14 cellular contexts compared by ENCODE assay signal in genomic region chr7:8290645-8291308, GRCh38. TPM values are rescaled to one million over a fixed set of nuclear protein-coding genes. Genes with fewer than 3 reads are reported as not detected.
DNase-seq lines count a peak whose midpoint lies in the region; ATAC-seq and TF ChIP-seq lines count a peak whose summit lies in the region.
"Had no signal": no experiment of that assay in that cellular context is flagged by ENCODE, and none has a peak within 500 bp of the region (broad histone marks: within the 10 kb centered on the region; RNA-seq: fewer than 3 reads in every experiment).

No MANE protein-coding gene starts in this region.

- peak; percentile 46 to 100; a peak in 3 of 4 replicates for TF ChIP-seq EP300 in SK-N-SH (IDR thresholded peaks at IDR 0.05; ENCODE audit: borderline replicate concordance in 1 of 2, low read depth in 1 of 2, low read length in 1 of 2)

- H3K4me3 Mint-ChIP-seq in stimulated activated naive B cell treated with anti-CD40 and anti-IgM and Interleukin-4, amounts not matched to agents 10 μg/mL and 1 μg/mL and 100 μg/mL, for 72 hours, result no peak overlapping the region
- H3K4me3 Mint-ChIP-seq: nephron had no signal

- no peaks in the 10 kb centered on the region for H3K36me3 Mint-ChIP-seq in stimulated activated naive B cell treated with anti-CD40 and anti-IgM and Interleukin-4, amounts not matched to agents 10 μg/mL and 1 μg/mL and 100 μg/mL, for 72 hours

- H3K9me2 ChIP-seq in SK-N-SH, result no peaks in the 10 kb centered on the region

- H3K27ac ChIP-seq in HEK293 (ENCODE audit: extremely low read depth, low read depth, low read length), result no peak overlapping the region
- H3K27ac ChIP-seq in SK-N-SH (ENCODE audit: low read depth in 2 of 2, low read length in 1 of 2), result peak overlapping the region in 1 of 2 experiments; percentile 100; a peak in 3 of 4 replicates
- H3K27ac ChIP-seq in parathyroid adenoma, result no peak overlapping the region
- H3K27ac ChIP-seq: esophagus squamous epithelium, spleen had no signal

- H4K20me1 ChIP-seq in SK-N-SH (ENCODE audit: insufficient read depth), result no peaks in the 10 kb centered on the region

- H3K27me3 ChIP-seq in SK-N-SH (ENCODE audit: insufficient read depth) (no peaks in the 10 kb centered on the region), parathyroid adenoma (ENCODE audit: control insufficient read depth, insufficient read depth, low read length) (no peaks in the 10 kb centered on the region)
- H3K27me3 ChIP-seq: esophagus squamous epithelium had no signal

- H2AFZ ChIP-seq in SK-N-SH (ENCODE audit: low read depth) (no peak overlapping the region), parathyroid adenoma (peak overlapping the region; percentile 54)

- H3K27me3 Mint-ChIP-seq in stimulated activated naive B cell treated with anti-CD40 and anti-IgM and Interleukin-4, amounts not matched to agents 10 μg/mL and 1 μg/mL and 100 μg/mL, for 72 hours, result peaks cover 8 to 13% of the 10 kb centered on the region in 2 donors

- no peaks in the 10 kb centered on the region for H3K9me3 ChIP-seq in HEK293 (ENCODE audit: control insufficient read depth, insufficient read depth, low read depth, low read length)
- no peaks in the 10 kb centered on the region for H3K9me3 ChIP-seq in SK-N-SH
- H3K9me3 ChIP-seq in parathyroid adenoma (ENCODE audit: control insufficient read depth, low read length), result no peaks in the 10 kb centered on the region
- H3K9me3 ChIP-seq: esophagus squamous epithelium, spleen had no signal

- H3K36me3 ChIP-seq in HEK293 (ENCODE audit: control insufficient read depth in 2 of 2, insufficient read depth in 1 of 2, low read length in 2 of 2), result no peaks in the 10 kb centered on the region
- no peaks in the 10 kb centered on the region for H3K36me3 ChIP-seq in SK-N-SH (replicated peaks in 1 of 2; ENCODE audit: control insufficient read depth in 1 of 2, insufficient read depth in 2 of 2, low read length in 1 of 2)
- no peaks in the 10 kb centered on the region for H3K36me3 ChIP-seq in parathyroid adenoma (ENCODE audit: control insufficient read depth, insufficient read depth, low read length)
- H3K36me3 ChIP-seq: esophagus squamous epithelium, spleen had no signal

- no peak for ATAC-seq in stimulated activated naive B cell treated with anti-CD40 and anti-IgM and Interleukin-4, amounts not matched to agents 10 μg/mL and 1 μg/mL and 100 μg/mL, for 72 hours (replicated peaks)
- ATAC-seq in HG03159 (IDR thresholded peaks at IDR 0.05; ENCODE audit: unreplicated experiment), result no peak

- no peaks in the 10 kb centered on the region for H3F3A ChIP-seq in SK-N-SH (replicated peaks; ENCODE audit: insufficient read depth)

- H3K4me2 ChIP-seq in SK-N-SH, result no peak overlapping the region
- peak overlapping the region; percentile 39 for H3K4me2 ChIP-seq in parathyroid adenoma (ENCODE audit: low read length)

- TF ChIP-seq CTCF in HEK293 (tag by site-specific recombination; IDR thresholded peaks at IDR 0.05), result no peak
- no peak for TF ChIP-seq CTCF in SK-N-SH (IDR thresholded peaks at IDR 0.05)
- no peak for TF ChIP-seq CTCF in parathyroid adenoma (IDR thresholded peaks at IDR 0.05)

- WGBS in SK-N-SH (ENCODE audit: low lambda C conversion rate), result 21% methylated on average over 3 of the region's 3 CpGs

- peak; percentile 98 to 100 for DNase-seq in NCI-H2081 (lab: John Stamatoyannopoulos, UW)
- peak; percentile 77 for DNase-seq in SK-N-SH
- no peak for DNase-seq in stimulated activated naive B cell treated with anti-CD40 and anti-IgM and Interleukin-4, amounts not matched to agents 10 μg/mL and 1 μg/mL and 100 μg/mL, for 72 hours
- no peak for DNase-seq in AG08396 (ENCODE audit: low spot score)
- DNase-seq: activated CD4-positive, alpha-beta T cell treated with anti-CD3 and anti-CD28 coated beads for 4 hours; central memory CD4-positive, alpha-beta T cell; esophagus squamous epithelium; NCI-H1694 treated with DMSO at 0.1 percent for 48 hours; spleen had no signal

- TF ChIP-seq RAD21 in SK-N-SH (IDR thresholded peaks at IDR 0.05; ENCODE audit: low read length), result peak; percentile 45

- H3K9me3 Mint-ChIP-seq in stimulated activated naive B cell treated with anti-CD40 and anti-IgM and Interleukin-4, amounts not matched to agents 10 μg/mL and 1 μg/mL and 100 μg/mL, for 72 hours, result no peaks in the 10 kb centered on the region
- H3K9me3 Mint-ChIP-seq: activated T-helper 2 cell treated with anti-CD3 and anti-CD28 coated beads, Interferon-gamma antibody, Interleukin-2, Interleukin-4, amounts not matched to agents 10 μg/mL and 5 μg/mL and 100 μg/mL, durations not matched to agents 14 hours and 24 hours and 36 hours; nephron had no signal

- H3K79me2 ChIP-seq in SK-N-SH (ENCODE audit: insufficient read depth) (no peaks in the 10 kb centered on the region), parathyroid adenoma (no peaks in the 10 kb centered on the region)

- H3K9ac ChIP-seq in SK-N-SH, result no peak overlapping the region
- H3K9ac ChIP-seq in parathyroid adenoma, result no peak overlapping the region

- H3K27ac Mint-ChIP-seq in stimulated activated naive B cell treated with anti-CD40 and anti-IgM and Interleukin-4, amounts not matched to agents 10 μg/mL and 1 μg/mL and 100 μg/mL, for 72 hours, result no peak overlapping the region
- H3K27ac Mint-ChIP-seq: activated T-helper 2 cell treated with anti-CD3 and anti-CD28 coated beads, Interferon-gamma antibody, Interleukin-2, Interleukin-4, amounts not matched to agents 10 μg/mL and 5 μg/mL and 100 μg/mL, durations not matched to agents 14 hours and 24 hours and 36 hours; nephron had no signal

- peaks cover 25% of the 10 kb centered on the region for H3K4me1 ChIP-seq in HEK293 (ENCODE audit: control insufficient read depth, insufficient read depth, low read length)
- H3K4me1 ChIP-seq in SK-N-SH (ENCODE audit: control insufficient read depth in 1 of 2, insufficient read depth in 2 of 2, low read depth in 1 of 2, low read length in 1 of 2), result peaks cover 0 to 61% of the 10 kb centered on the region in 2 experiments; a peak in 2 of 4 replicates
- H3K4me1 ChIP-seq in parathyroid adenoma, result peaks cover 3% of the 10 kb centered on the region
- H3K4me1 ChIP-seq: spleen had no signal

- peaks cover under 1 to 1% of the 10 kb centered on the region in 2 donors for H3K4me1 Mint-ChIP-seq in stimulated activated naive B cell treated with anti-CD40 and anti-IgM and Interleukin-4, amounts not matched to agents 10 μg/mL and 1 μg/mL and 100 μg/mL, for 72 hours
- H3K4me1 Mint-ChIP-seq: nephron had no signal

- H3K4me3 ChIP-seq in HEK293 (ENCODE audit: low read depth, low read length), result no peak overlapping the region
- H3K4me3 ChIP-seq in SK-N-SH (ENCODE audit: low read depth in 2 of 2, low read length in 1 of 2), result no peak overlapping the region
- H3K4me3 ChIP-seq in parathyroid adenoma (ENCODE audit: low read depth, low read length), result peak overlapping the region; percentile 13
- H3K4me3 ChIP-seq: esophagus squamous epithelium, spleen had no signal

- POLR2A ChIA-PET in HEK293 (lab: Yijun Ruan, JAX) (no interaction called here), SK-N-SH (lab: Yijun Ruan, JAX) (interaction anchor here (0.8 to 3.8 kb wide), 8 partner anchors 29 to 695 kb away, joined by 3 to 122 read pairs (median 6); partner anchors contain the start of gene ICA1)

- CTCF ChIA-PET in HEK293 (lab: Yijun Ruan, JAX) (interaction anchor here (0.5 to 2.3 kb wide), 4 partner anchors 16 to 866 kb away, joined by 3 to 6 read pairs (median 4); no protein-coding TSS in a partner anchor), SK-N-SH (lab: Yijun Ruan, JAX) (interaction anchor here (0.6 to 3.8 kb wide), 16 partner anchors 18 to 682 kb away, joined by 3 to 20 read pairs (median 3); partner anchors contain the start of gene ICA1)

TF ChIP-seq in HEK293, 187 proteins besides CTCF, POLR2A, EP300 and RAD21 (continues in another document):
- TF ChIP-seq ZNF146 (tag by site-specific recombination; IDR thresholded peaks at IDR 0.05), result no peak
- peak; percentile 36; the same call in 1 of the 2 replicates for TF ChIP-seq ZNF660 (tag by site-specific recombination; IDR thresholded peaks at IDR 0.05)
- TF ChIP-seq ZNF621 (tag by site-specific recombination; IDR thresholded peaks at IDR 0.05), result no peak
- peak; percentile 40; the same call in 1 of the 2 replicates for TF ChIP-seq SP7 (tag by site-specific recombination; IDR thresholded peaks at IDR 0.05)
- TF ChIP-seq ZBTB44 (tag by site-specific recombination; IDR thresholded peaks at IDR 0.05), result 0 out of 2 replicates have a peak, but pooled peaks have one; percentile 48

TF ChIP-seq in SK-N-SH, 30 proteins besides CTCF, POLR2A, EP300 and RAD21 (continues in another document):
- TF ChIP-seq SIN3A (IDR thresholded peaks at IDR 0.05; ENCODE audit: borderline replicate concordance, low read depth, low read length), result no peak
- peak; percentile 24; the same call in 1 of the 2 replicates for TF ChIP-seq SMC3 (IDR thresholded peaks at IDR 0.05; ENCODE audit: low read depth, low read length)
- TF ChIP-seq RFX5 (IDR thresholded peaks at IDR 0.05; ENCODE audit: low read length), result peak; percentile 74; the same call in 1 of the 2 replicates
- TF ChIP-seq NFIC (IDR thresholded peaks at IDR 0.05; ENCODE audit: borderline replicate concordance), result no peak
- TF ChIP-seq TCF12 (IDR thresholded peaks at IDR 0.05), result peak; percentile 73
- no peak for TF ChIP-seq MAX (IDR thresholded peaks at IDR 0.05; ENCODE audit: low read depth)
- TF ChIP-seq RCOR1 (IDR thresholded peaks at IDR 0.05; ENCODE audit: low read length), result peak; percentile 96
- TF ChIP-seq NRF1 (IDR thresholded peaks at IDR 0.05; ENCODE audit: low read depth, low read length), result no peak

RNA-seq across cellular contexts. Expression of gene ICA1, which starts 28.8 kb away (rescaled TPM):
- polyA plus RNA-seq in SK-N-SH (2012; rRNA removed), result 2.4 and 5.4 TPM in 2 replicates
- 7.3 and 8.9 TPM in 2 replicates for polyA plus RNA-seq in SK-N-SH (2012; cell fraction: cytosol; rRNA removed)
- polyA plus RNA-seq in SK-N-SH (2012; cell fraction: nucleus; rRNA removed), result 7.5 and 10.2 TPM in 2 replicates

Comparison
In these comparisons a context has a peak if more than half of its experiments do, and no peak if none do; other contexts are left out.
1. DNase-seq: peak in NCI-H2081 (2 of 2) and SK-N-SH (single experiment); none in stimulated activated naive B cell treated with anti-CD40 and anti-IgM and Interleukin-4, amounts not matched to agents 10 μg/mL and 1 μg/mL and 100 μg/mL, for 72 hours (single experiment) and AG08396 (single experiment).
2. Of the 4 proteins assayed by ChIP-seq in both HEK293 and SK-N-SH: peak only in HEK293: none; only in SK-N-SH: PBX3; in both: none; in neither: 3.